Comparison of ENCODE assay signal across 8 cellular contexts in genomic region chr15:41543521-41543870, GRCh38. TPM values are rescaled to one million over a fixed set of nuclear protein-coding genes. Genes with fewer than 3 reads are reported as not detected.
A peak's percentile ranks its signal among the peaks of the same experiment; 100 is the strongest.
DNase-seq lines count a peak whose midpoint lies in the region; ATAC-seq, FAIRE-seq and TF ChIP-seq lines count a peak whose summit lies in the region.

No MANE protein-coding gene starts in this region.

- FAIRE-seq in A549 (lab: Jason Lieb, UNC), result no peak

- no peak for DNase-seq in A549 (ENCODE audit: low read depth in 1 of 2, low spot score in 1 of 2)
- DNase-seq in cardiac fibroblast (ENCODE audit: low read depth in 2 of 2), result no peak
- no peak for DNase-seq in mucosa of descending colon
- no peak for DNase-seq in NCI-H345 treated with DMSO at 0.1 percent for 48 hours (lab: John Stamatoyannopoulos, UW; ENCODE audit: unreplicated experiment)
- DNase-seq in 8988T, result no peak
- DNase-seq in COR-L47 (lab: John Stamatoyannopoulos, UW), result no peak
- DNase-seq in activated CD4-positive, alpha-beta T cell treated with anti-CD3 and anti-CD28 coated beads for 1 hour, result no peak

- H3K9ac ChIP-seq in HUES6 (ENCODE audit: low read length), result peak overlapping the region; percentile 81

- no peaks in the 10 kb centered on the region for H3K27me3 ChIP-seq in HUES6 (ENCODE audit: control insufficient read depth, insufficient read depth, low read length)

- H3K27ac ChIP-seq in A549 (peak overlapping the region; percentile 89 to 96), HUES6 (ENCODE audit: low read depth, low read length) (peak overlapping the region; percentile 30; the same call in 1 of the 2 replicates)

- TF ChIP-seq RAD21 in A549 (conservative IDR thresholded peaks at IDR 0.05 in 1 of 2, IDR thresholded peaks at IDR 0.05 in 1 of 2), result no peak

- CTCF ChIA-PET in A549 (lab: Yijun Ruan, JAX), result interaction anchor here (0.6 to 1.0 kb wide), 2 partner anchors 77 to 268 kb away, joined by 3 read pairs; no protein-coding TSS in a partner anchor

- peak overlapping the region; percentile 70 for H3K4me2 ChIP-seq in A549

- intact Hi-C loops in mucosa of descending colon (cut with DNase I, micrococcal nuclease), result no loop called here

- no peak for TF ChIP-seq POLR2A in A549 (IDR thresholded peaks at IDR 0.05; ENCODE audit: low read length)

- H3K36me3 ChIP-seq in HUES6 (ENCODE audit: control insufficient read depth, insufficient read depth, low read length), result no peaks in the 10 kb centered on the region
- no peaks in the 10 kb centered on the region for H3K36me3 ChIP-seq in mucosa of descending colon (ENCODE audit: low read depth)

- ATAC-seq in A549, result no peak
- no peak for ATAC-seq in mucosa of descending colon

- no peak for TF ChIP-seq EP300 in A549 (IDR thresholded peaks at IDR 0.05)

- POLR2A ChIA-PET in A549 (lab: Yijun Ruan, JAX), result interaction anchor here (0.7 to 1.3 kb wide), 10 partner anchors 9 to 430 kb away, joined by 3 to 15 read pairs (median 8); partner anchors contain the start of gene ITPKA

- 6% methylated on average over 8 of the region's 8 CpGs for WGBS in A549 (ENCODE audit: missing lambda C conversion rate)

- no peak for TF ChIP-seq CTCF in A549 (IDR thresholded peaks at IDR 0.05)
- TF ChIP-seq CTCF in cardiac fibroblast (IDR thresholded peaks at IDR 0.05; ENCODE audit: low read depth, low read length), result no peak
- no peak for TF ChIP-seq CTCF in mucosa of descending colon (IDR thresholded peaks at IDR 0.05)

- no peaks in the 10 kb centered on the region for H3K9me3 ChIP-seq in A549
- no peaks in the 10 kb centered on the region for H3K9me3 ChIP-seq in HUES6 (ENCODE audit: control insufficient read depth, insufficient read depth, low read depth, low read length)
- no peaks in the 10 kb centered on the region for H3K9me3 ChIP-seq in mucosa of descending colon

- H3K4me1 ChIP-seq in A549 (peaks cover 16% of the 10 kb centered on the region), HUES6 (ENCODE audit: control insufficient read depth, insufficient read depth, low read length) (no peaks in the 10 kb centered on the region), mucosa of descending colon (ENCODE audit: low read depth) (peaks cover 11% of the 10 kb centered on the region)

- H3K4me3 ChIP-seq in A549 (peak overlapping the region; percentile 81), HUES6 (ENCODE audit: low read depth, low read length) (peak overlapping the region; percentile 94), cardiac fibroblast (replicated peaks in 1 of 2; ENCODE audit: low read depth in 2 of 2, low read length in 2 of 2) (peak overlapping the region; percentile 82 to 96), mucosa of descending colon (peak overlapping the region; percentile 65)

TF ChIP-seq in A549, 52 proteins besides CTCF, POLR2A, EP300 and RAD21:
- no peak for TF ChIP-seq E2F6 (IDR thresholded peaks at IDR 0.05; ENCODE audit: borderline replicate concordance, low read depth)
- TF ChIP-seq ATOH8 (CRISPR knock-in tag; IDR thresholded peaks at IDR 0.05; ENCODE audit: low read depth), result no peak
- no peak for TF ChIP-seq EHMT2 (IDR thresholded peaks at IDR 0.05; ENCODE audit: low read depth)
- no peak for TF ChIP-seq MAZ (IDR thresholded peaks at IDR 0.05; ENCODE audit: borderline replicate concordance, low read depth, low read length)
- TF ChIP-seq RARB (CRISPR knock-in tag; IDR thresholded peaks at IDR 0.05), result no peak
- no peak for TF ChIP-seq FOXS1 (CRISPR knock-in tag; IDR thresholded peaks at IDR 0.05)
- no peak for TF ChIP-seq ZNF302 (CRISPR knock-in tag; IDR thresholded peaks at IDR 0.05)
- TF ChIP-seq, protein P1, sequence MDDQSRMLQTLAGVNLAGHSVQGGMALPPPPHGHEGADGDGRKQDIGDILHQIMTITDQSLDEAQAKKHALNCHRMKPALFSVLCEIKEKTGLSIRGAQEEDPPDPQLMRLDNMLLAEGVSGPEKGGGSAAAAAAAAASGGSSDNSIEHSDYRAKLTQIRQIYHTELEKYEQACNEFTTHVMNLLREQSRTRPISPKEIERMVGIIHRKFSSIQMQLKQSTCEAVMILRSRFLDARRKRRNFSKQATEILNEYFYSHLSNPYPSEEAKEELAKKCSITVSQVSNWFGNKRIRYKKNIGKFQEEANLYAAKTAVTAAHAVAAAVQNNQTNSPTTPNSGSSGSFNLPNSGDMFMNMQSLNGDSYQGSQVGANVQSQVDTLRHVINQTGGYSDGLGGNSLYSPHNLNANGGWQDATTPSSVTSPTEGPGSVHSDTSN (IDR thresholded peaks at IDR 0.05), result no peak
- no peak for TF ChIP-seq JUN (IDR thresholded peaks at IDR 0.05)
- TF ChIP-seq, protein P2, sequence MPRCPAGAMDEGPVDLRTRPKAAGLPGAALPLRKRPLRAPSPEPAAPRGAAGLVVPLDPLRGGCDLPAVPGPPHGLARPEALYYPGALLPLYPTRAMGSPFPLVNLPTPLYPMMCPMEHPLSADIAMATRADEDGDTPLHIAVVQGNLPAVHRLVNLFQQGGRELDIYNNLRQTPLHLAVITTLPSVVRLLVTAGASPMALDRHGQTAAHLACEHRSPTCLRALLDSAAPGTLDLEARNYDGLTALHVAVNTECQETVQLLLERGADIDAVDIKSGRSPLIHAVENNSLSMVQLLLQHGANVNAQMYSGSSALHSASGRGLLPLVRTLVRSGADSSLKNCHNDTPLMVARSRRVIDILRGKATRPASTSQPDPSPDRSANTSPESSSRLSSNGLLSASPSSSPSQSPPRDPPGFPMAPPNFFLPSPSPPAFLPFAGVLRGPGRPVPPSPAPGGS (IDR thresholded peaks at IDR 0.05), result no peak
- TF ChIP-seq TP53 (CRISPR knock-in tag; IDR thresholded peaks at IDR 0.05), result no peak
- TF ChIP-seq HEYL (CRISPR knock-in tag; IDR thresholded peaks at IDR 0.05), result no peak
- TF ChIP-seq, protein P3, sequence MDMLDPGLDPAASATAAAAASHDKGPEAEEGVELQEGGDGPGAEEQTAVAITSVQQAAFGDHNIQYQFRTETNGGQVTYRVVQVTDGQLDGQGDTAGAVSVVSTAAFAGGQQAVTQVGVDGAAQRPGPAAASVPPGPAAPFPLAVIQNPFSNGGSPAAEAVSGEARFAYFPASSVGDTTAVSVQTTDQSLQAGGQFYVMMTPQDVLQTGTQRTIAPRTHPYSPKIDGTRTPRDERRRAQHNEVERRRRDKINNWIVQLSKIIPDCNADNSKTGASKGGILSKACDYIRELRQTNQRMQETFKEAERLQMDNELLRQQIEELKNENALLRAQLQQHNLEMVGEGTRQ (IDR thresholded peaks at IDR 0.05), result no peak

RNA-seq across cellular contexts. Expression of gene RPAP1, which starts 0.6 kb away (rescaled TPM):
- polyA plus RNA-seq in A549 (2011; rRNA removed) (8.1 and 10.0 TPM in 2 replicates), A549 (2017; fragmentation: RNase III; extraction: RNeasy Plus Mini Kit Qiagen cat#74134 plus additional on column Dnase treatment) (11.9 to 13.1 TPM (median 12.7 TPM) in 3 replicates)
- 13.7 and 16.4 TPM in 2 replicates for polyA plus RNA-seq in A549 (2012; cell fraction: cytosol; rRNA removed)
- 34.2 and 47.9 TPM in 2 replicates for polyA plus RNA-seq in A549 (2012; cell fraction: nucleus; rRNA removed)
- polyA minus RNA-seq in A549 (2011; rRNA and poly(A)+ RNA removed), result 9.7 and 15.1 TPM in 2 replicates
- 10 to 100 TPM; 25.1 to 32.7 (median 27.2) TPM for total RNA-seq in mucosa of descending colon

RNA-seq across cellular contexts. Expression of gene TYRO3, which starts 15.5 kb away (rescaled TPM):
- 8.1 and 11.8 TPM in 2 replicates for polyA plus RNA-seq in A549 (2011; rRNA removed)
- polyA plus RNA-seq in A549 (2012; cell fraction: cytosol; rRNA removed), result 8.8 and 12.4 TPM in 2 replicates
- 13.0 and 16.9 TPM in 2 replicates for polyA plus RNA-seq in A549 (2012; cell fraction: nucleus; rRNA removed)
- 7.2 to 7.9 TPM (median 7.6 TPM) in 3 replicates for polyA plus RNA-seq in A549 (2017; fragmentation: RNase III; extraction: RNeasy Plus Mini Kit Qiagen cat#74134 plus additional on column Dnase treatment)
- polyA minus RNA-seq in A549 (2011; rRNA and poly(A)+ RNA removed), result 26.5 and 27.9 TPM in 2 replicates
- 1 to 10 TPM; 1.9 to 8.5 (median 2.3) TPM for total RNA-seq in mucosa of descending colon

RNA-seq across cellular contexts. Expression of gene LTK, which starts 29.9 kb away (rescaled TPM):
- polyA plus RNA-seq in A549 (2011; rRNA removed) (0.09 and 0.10 TPM in 2 replicates), A549 (2017; fragmentation: RNase III; extraction: RNeasy Plus Mini Kit Qiagen cat#74134 plus additional on column Dnase treatment) (0.16 to 0.17 TPM (median 0.16 TPM) in 3 replicates)
- 0.09 and 0.16 TPM in 2 replicates for polyA plus RNA-seq in A549 (2012; cell fraction: cytosol; rRNA removed)
- 0.69 and 0.82 TPM in 2 replicates for polyA plus RNA-seq in A549 (2012; cell fraction: nucleus; rRNA removed)
- polyA minus RNA-seq in A549 (2011; rRNA and poly(A)+ RNA removed), result not detected in 2 replicates
- total RNA-seq in mucosa of descending colon, result 10 to 100 TPM in 2 of 3 donors, 1 to 10 TPM in 1; 5.5 to 23.3 (median 13.3) TPM

RNA-seq across cellular contexts. Expression of gene ITPKA, which starts 49.8 kb away (rescaled TPM):
- 0.52 and 0.73 TPM in 2 replicates for polyA plus RNA-seq in A549 (2011; rRNA removed)
- 1.3 and 1.7 TPM in 2 replicates for polyA plus RNA-seq in A549 (2012; cell fraction: cytosol; rRNA removed)
- 1.9 and 3.9 TPM in 2 replicates for polyA plus RNA-seq in A549 (2012; cell fraction: nucleus; rRNA removed)
- 1.1 to 1.5 TPM (median 1.3 TPM) in 3 replicates for polyA plus RNA-seq in A549 (2017; fragmentation: RNase III; extraction: RNeasy Plus Mini Kit Qiagen cat#74134 plus additional on column Dnase treatment)
- polyA minus RNA-seq in A549 (2011; rRNA and poly(A)+ RNA removed), result 1.7 TPM in 1 of 2 replicates, not detected in the other
- 10 to 100 TPM; 18.3 to 57.5 (median 29.5) TPM for total RNA-seq in mucosa of descending colon
